ENCODE assay signal across 1 cellular context in genomic region chr2:126664639-126665038, GRCh38.
TF ChIP-seq lines count a peak whose summit lies in the region.

No MANE protein-coding gene starts in this region.

TF ChIP-seq in GM23338, 12 proteins besides CTCF, POLR2A, EP300 and RAD21:
- TF ChIP-seq, protein P1, sequence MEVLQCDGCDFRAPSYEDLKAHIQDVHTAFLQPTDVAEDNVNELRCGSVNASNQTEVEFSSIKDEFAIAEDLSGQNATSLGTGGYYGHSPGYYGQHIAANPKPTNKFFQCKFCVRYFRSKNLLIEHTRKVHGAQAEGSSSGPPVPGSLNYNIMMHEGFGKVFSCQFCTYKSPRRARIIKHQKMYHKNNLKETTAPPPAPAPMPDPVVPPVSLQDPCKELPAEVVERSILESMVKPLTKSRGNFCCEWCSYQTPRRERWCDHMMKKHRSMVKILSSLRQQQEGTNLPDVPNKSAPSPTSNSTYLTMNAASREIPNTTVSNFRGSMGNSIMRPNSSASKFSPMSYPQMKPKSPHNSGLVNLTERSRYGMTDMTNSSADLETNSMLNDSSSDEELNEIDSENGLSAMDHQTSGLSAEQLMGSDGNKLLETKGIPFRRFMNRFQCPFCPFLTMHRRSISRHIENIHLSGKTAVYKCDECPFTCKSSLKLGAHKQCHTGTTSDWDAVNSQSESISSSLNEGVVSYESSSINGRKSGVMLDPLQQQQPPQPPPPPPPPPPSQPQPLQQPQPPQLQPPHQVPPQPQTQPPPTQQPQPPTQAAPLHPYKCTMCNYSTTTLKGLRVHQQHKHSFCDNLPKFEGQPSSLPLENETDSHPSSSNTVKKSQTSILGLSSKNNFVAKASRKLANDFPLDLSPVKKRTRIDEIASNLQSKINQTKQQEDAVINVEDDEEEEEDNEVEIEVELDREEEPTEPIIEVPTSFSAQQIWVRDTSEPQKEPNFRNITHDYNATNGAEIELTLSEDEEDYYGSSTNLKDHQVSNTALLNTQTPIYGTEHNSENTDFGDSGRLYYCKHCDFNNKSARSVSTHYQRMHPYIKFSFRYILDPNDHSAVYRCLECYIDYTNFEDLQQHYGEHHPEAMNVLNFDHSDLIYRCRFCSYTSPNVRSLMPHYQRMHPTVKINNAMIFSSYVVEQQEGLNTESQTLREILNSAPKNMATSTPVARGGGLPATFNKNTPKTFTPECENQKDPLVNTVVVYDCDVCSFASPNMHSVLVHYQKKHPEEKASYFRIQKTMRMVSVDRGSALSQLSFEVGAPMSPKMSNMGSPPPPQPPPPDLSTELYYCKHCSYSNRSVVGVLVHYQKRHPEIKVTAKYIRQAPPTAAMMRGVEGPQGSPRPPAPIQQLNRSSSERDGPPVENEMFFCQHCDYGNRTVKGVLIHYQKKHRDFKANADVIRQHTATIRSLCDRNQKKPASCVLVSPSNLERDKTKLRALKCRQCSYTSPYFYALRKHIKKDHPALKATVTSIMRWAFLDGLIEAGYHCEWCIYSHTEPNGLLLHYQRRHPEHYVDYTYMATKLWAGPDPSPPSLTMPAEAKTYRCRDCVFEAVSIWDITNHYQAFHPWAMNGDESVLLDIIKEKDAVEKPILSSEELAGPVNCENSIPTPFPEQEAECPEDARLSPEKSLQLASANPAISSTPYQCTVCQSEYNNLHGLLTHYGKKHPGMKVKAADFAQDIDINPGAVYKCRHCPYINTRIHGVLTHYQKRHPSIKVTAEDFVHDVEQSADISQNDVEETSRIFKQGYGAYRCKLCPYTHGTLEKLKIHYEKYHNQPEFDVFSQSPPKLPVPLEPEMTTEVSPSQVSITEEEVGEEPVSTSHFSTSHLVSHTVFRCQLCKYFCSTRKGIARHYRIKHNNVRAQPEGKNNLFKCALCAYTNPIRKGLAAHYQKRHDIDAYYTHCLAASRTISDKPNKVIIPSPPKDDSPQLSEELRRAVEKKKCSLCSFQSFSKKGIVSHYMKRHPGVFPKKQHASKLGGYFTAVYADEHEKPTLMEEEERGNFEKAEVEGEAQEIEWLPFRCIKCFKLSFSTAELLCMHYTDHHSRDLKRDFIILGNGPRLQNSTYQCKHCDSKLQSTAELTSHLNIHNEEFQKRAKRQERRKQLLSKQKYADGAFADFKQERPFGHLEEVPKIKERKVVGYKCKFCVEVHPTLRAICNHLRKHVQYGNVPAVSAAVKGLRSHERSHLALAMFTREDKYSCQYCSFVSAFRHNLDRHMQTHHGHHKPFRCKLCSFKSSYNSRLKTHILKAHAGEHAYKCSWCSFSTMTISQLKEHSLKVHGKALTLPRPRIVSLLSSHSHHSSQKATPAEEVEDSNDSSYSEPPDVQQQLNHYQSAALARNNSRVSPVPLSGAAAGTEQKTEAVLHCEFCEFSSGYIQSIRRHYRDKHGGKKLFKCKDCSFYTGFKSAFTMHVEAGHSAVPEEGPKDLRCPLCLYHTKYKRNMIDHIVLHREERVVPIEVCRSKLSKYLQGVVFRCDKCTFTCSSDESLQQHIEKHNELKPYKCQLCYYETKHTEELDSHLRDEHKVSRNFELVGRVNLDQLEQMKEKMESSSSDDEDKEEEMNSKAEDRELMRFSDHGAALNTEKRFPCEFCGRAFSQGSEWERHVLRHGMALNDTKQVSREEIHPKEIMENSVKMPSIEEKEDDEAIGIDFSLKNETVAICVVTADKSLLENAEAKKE (CRISPR knock-in tag; IDR thresholded peaks at IDR 0.05): no peak
- TF ChIP-seq POLR2AphosphoS5 (IDR thresholded peaks at IDR 0.05; ENCODE audit: low read depth) (no peak), EZH2phosphoT487 (IDR thresholded peaks at IDR 0.05; ENCODE audit: unreplicated experiment) (no peak), CREB1 (CRISPR knock-in tag; IDR thresholded peaks at IDR 0.05; ENCODE audit: low read depth) (no peak), STAT1 (IDR thresholded peaks at IDR 0.05; ENCODE audit: unreplicated experiment) (no peak), NANOG (IDR thresholded peaks at IDR 0.05; ENCODE audit: borderline replicate concordance) (no peak), EZH2 (IDR thresholded peaks at IDR 0.05; ENCODE audit: low read depth, unreplicated experiment) (no peak), JUNB (IDR thresholded peaks at IDR 0.05; ENCODE audit: unreplicated experiment) (no peak), REST (IDR thresholded peaks at IDR 0.05; ENCODE audit: unreplicated experiment) (no peak), ZNF114 (CRISPR knock-in tag; IDR thresholded peaks at IDR 0.05) (no peak), ZNF331 (CRISPR knock-in tag; IDR thresholded peaks at IDR 0.05; ENCODE audit: low read depth) (no peak)
- TF ChIP-seq, protein P2, sequence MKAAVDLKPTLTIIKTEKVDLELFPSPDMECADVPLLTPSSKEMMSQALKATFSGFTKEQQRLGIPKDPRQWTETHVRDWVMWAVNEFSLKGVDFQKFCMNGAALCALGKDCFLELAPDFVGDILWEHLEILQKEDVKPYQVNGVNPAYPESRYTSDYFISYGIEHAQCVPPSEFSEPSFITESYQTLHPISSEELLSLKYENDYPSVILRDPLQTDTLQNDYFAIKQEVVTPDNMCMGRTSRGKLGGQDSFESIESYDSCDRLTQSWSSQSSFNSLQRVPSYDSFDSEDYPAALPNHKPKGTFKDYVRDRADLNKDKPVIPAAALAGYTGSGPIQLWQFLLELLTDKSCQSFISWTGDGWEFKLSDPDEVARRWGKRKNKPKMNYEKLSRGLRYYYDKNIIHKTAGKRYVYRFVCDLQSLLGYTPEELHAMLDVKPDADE (IDR thresholded peaks at IDR 0.05): no peak
